Comparison of ENCODE assay signal across 16 cellular contexts in the genomic region with DNA sequence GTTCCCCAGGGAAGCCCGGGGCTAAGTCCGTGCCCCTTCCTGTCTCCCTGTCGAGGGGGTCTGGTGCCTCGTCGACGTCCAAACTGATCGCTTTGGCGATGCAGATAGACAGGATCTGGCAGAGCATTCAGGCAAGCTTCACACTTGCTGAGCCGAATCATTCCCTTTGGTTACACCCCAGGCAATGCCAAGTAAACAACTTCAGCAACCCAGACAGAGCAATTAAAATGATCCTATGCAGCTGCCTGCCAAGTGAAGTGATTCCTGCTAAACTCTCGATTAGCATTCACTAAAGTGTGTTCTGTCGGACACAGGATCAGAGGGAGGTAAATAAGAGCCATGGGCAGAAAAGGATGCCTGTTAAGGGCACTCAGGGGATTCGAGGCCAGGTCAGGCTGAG.
A peak's percentile ranks its signal among the peaks of the same experiment; 100 is the strongest.
DNase-seq lines count a peak whose midpoint lies in the region; ATAC-seq lines count a peak whose summit lies in the region.
"Had no signal": no experiment of that assay in that cellular context is flagged by ENCODE, and none has a peak within 500 bp of the region (broad histone marks: within the 10 kb centered on the region; RNA-seq: fewer than 3 reads in every experiment).

No MANE protein-coding gene starts in this region.

- DNase-seq in COLO668 (lab: John Stamatoyannopoulos, UW; ENCODE audit: unreplicated experiment) = peak; percentile 73
- peak; percentile 73 for DNase-seq in NCI-H1105 treated with DMSO at 0.1 percent for 48 hours (lab: John Stamatoyannopoulos, UW)
- DNase-seq in NCI-H2171 (lab: John Stamatoyannopoulos, UW) = peak; percentile 39
- peak; percentile 65 for DNase-seq in astrocyte of the hippocampus (ENCODE audit: low read depth, low spot score)
- no peak for DNase-seq in stimulated activated CD4-positive, alpha-beta T cell treated with anti-CD3 and anti-CD28 coated beads, Interleukin-4, amount 100 ng/mL, for 24 hours
- no peak for DNase-seq in islet precursor cell
- no peak for DNase-seq in stimulated activated naive CD4-positive, alpha-beta T cell treated with Interleukin-2 at 50 U/mL for 16 hours (lab: John Stamatoyannopoulos, UW)
- DNase-seq: activated CD8-positive, alpha-beta T cell treated with anti-CD3 and anti-CD28 coated beads, Interleukin-2, amount 10 ng/mL, durations not matched to agents 7 days and 5 days; caudate nucleus; effector CD8-positive, alpha-beta T cell; kidney glomerular epithelial cell; NCI-H526 treated with DMSO at 0.1 percent for 48 hours had no signal

- ATAC-seq in GM21737 (IDR thresholded peaks at IDR 0.05; ENCODE audit: unreplicated experiment) = no peak
- ATAC-seq: activated CD8-positive, alpha-beta T cell treated with anti-CD3 and anti-CD28 coated beads, Interleukin-2, amount 10 ng/mL, durations not matched to agents 7 days and 5 days; HCT116; Panc1; sciatic nerve had no signal

Comparison
In these comparisons a context has a peak if more than half of its experiments do, and no peak if none do; other contexts are left out.
1. DNase-seq: peak in COLO668 (single experiment), NCI-H1105 treated with DMSO at 0.1 percent for 48 hours (single experiment), NCI-H2171 (single experiment) and astrocyte of the hippocampus (single experiment); none in stimulated activated CD4-positive, alpha-beta T cell treated with anti-CD3 and anti-CD28 coated beads, Interleukin-4, amount 100 ng/mL, for 24 hours (single experiment), islet precursor cell (single experiment) and stimulated activated naive CD4-positive, alpha-beta T cell treated with Interleukin-2 at 50 U/mL for 16 hours (single experiment).